ENCODE assay signal across 12 cellular contexts in genomic region chr2:67234443-67234842, GRCh38.
DNase-seq lines count a peak whose midpoint lies in the region; ATAC-seq and TF ChIP-seq lines count a peak whose summit lies in the region.
"Had no signal": no experiment of that assay in that cellular context is flagged by ENCODE, and none has a peak within 500 bp of the region (broad histone marks: within the 10 kb centered on the region; RNA-seq: fewer than 3 reads in every experiment).

No MANE protein-coding gene starts in this region.

- no peak for TF ChIP-seq EP300 in neural cell (conservative IDR thresholded peaks at IDR 0.05; ENCODE audit: poor library complexity, severe bottlenecking)

- H3K4me2 ChIP-seq in neural cell (ENCODE audit: low read length) = no peak overlapping the region

- no peaks in the 10 kb centered on the region for H4K20me1 ChIP-seq in neural cell (ENCODE audit: insufficient read depth)

- H3K4me1 Mint-ChIP-seq in chondrocyte (ENCODE audit: low read depth) = no peaks in the 10 kb centered on the region
- no peaks in the 10 kb centered on the region for H3K4me1 Mint-ChIP-seq in activated T-cell treated with anti-CD3 and anti-CD28 coated beads, Interleukin-2, amount 50 U/mL, for 4 hours (ENCODE audit: low read depth)

- no peak overlapping the region for H3K4me3 ChIP-seq in neural cell (ENCODE audit: low read length)
- H3K4me3 ChIP-seq: ovary had no signal

- H3K27ac Mint-ChIP-seq in chondrocyte (ENCODE audit: unreplicated experiment) = no peak overlapping the region
- H3K27ac Mint-ChIP-seq: dendritic cell treated with granulocyte-macrophage colony-stimulating factor and Interleukin-4, amounts not matched to agents 40 ng/mL and 50 ng/mL, for 4 days; stimulated activated naive CD8-positive, alpha-beta T cell treated with anti-CD3 and anti-CD28 coated beads, Interleukin-15, Interleukin-2, amounts not matched to agents 100 ng/mL and 50 ng/mL, for 24 hours had no signal

- no peak for ATAC-seq in activated T-cell treated with anti-CD3 and anti-CD28 coated beads, Interleukin-2, amount 50 U/mL, for 4 hours

- no peak overlapping the region for H3K9ac ChIP-seq in neural cell (ENCODE audit: low read length)

- H3K36me3 Mint-ChIP-seq in chondrocyte (ENCODE audit: low read depth) = peaks cover 2% of the 10 kb centered on the region
- H3K36me3 Mint-ChIP-seq in activated T-cell treated with anti-CD3 and anti-CD28 coated beads, Interleukin-2, amount 50 U/mL, for 4 hours (ENCODE audit: insufficient read depth) = no peaks in the 10 kb centered on the region

- peaks cover 13% of the 10 kb centered on the region for H3K27me3 Mint-ChIP-seq in chondrocyte (ENCODE audit: low read depth)
- H3K27me3 Mint-ChIP-seq in activated T-cell treated with anti-CD3 and anti-CD28 coated beads, Interleukin-2, amount 50 U/mL, for 4 hours (ENCODE audit: low read depth) = peaks cover 3% of the 10 kb centered on the region
- H3K27me3 Mint-ChIP-seq: dendritic cell treated with granulocyte-macrophage colony-stimulating factor and Interleukin-4, amounts not matched to agents 40 ng/mL and 50 ng/mL, for 4 days had no signal

- H3K9me3 ChIP-seq in neural cell (ENCODE audit: low read length) = no peaks in the 10 kb centered on the region
- H3K9me3 ChIP-seq: ovary had no signal

- H3F3A ChIP-seq in neural cell (ENCODE audit: insufficient read depth, low read length, poor library complexity, severe bottlenecking) = no peaks in the 10 kb centered on the region

- H3K9me3 Mint-ChIP-seq in chondrocyte (ENCODE audit: low read depth) = no peaks in the 10 kb centered on the region
- no peaks in the 10 kb centered on the region for H3K9me3 Mint-ChIP-seq in activated T-cell treated with anti-CD3 and anti-CD28 coated beads, Interleukin-2, amount 50 U/mL, for 4 hours
- H3K9me3 Mint-ChIP-seq: dendritic cell treated with granulocyte-macrophage colony-stimulating factor and Interleukin-4, amounts not matched to agents 40 ng/mL and 50 ng/mL, for 4 days; stimulated activated naive CD8-positive, alpha-beta T cell treated with anti-CD3 and anti-CD28 coated beads, Interleukin-15, Interleukin-2, amounts not matched to agents 100 ng/mL and 50 ng/mL, for 24 hours had no signal

- no peak overlapping the region for H2AFZ ChIP-seq in neural cell (ENCODE audit: low read depth, low read length)

- TF ChIP-seq CTCF in chondrocyte (IDR thresholded peaks at IDR 0.05) = peak; percentile 75
- TF ChIP-seq CTCF in neural cell (IDR thresholded peaks at IDR 0.05; ENCODE audit: poor library complexity, severe bottlenecking) = peak; percentile 52

- no peak overlapping the region for H3K4me3 Mint-ChIP-seq in chondrocyte (ENCODE audit: unreplicated experiment)
- no peak overlapping the region for H3K4me3 Mint-ChIP-seq in activated T-cell treated with anti-CD3 and anti-CD28 coated beads, Interleukin-2, amount 50 U/mL, for 4 hours
- H3K4me3 Mint-ChIP-seq: dendritic cell treated with granulocyte-macrophage colony-stimulating factor and Interleukin-4, amounts not matched to agents 40 ng/mL and 50 ng/mL, for 4 days; stimulated activated naive CD8-positive, alpha-beta T cell treated with anti-CD3 and anti-CD28 coated beads, Interleukin-15, Interleukin-2, amounts not matched to agents 100 ng/mL and 50 ng/mL, for 24 hours had no signal

- H3K27ac ChIP-seq in neural cell (ENCODE audit: low read length) = no peak overlapping the region
- H3K27ac ChIP-seq: ovary had no signal

- H3K79me2 ChIP-seq in neural cell (replicated peaks; ENCODE audit: insufficient read depth, low read length) = no peaks in the 10 kb centered on the region

- TF ChIP-seq RAD21 in neural cell (conservative IDR thresholded peaks at IDR 0.05) = peak; percentile 62

- no peaks in the 10 kb centered on the region for H3K9me2 ChIP-seq in neural cell (ENCODE audit: insufficient read depth, low read length)

- H3K27me3 ChIP-seq in neural cell (ENCODE audit: insufficient read depth, low read depth, low read length) = no peaks in the 10 kb centered on the region
- H3K27me3 ChIP-seq: ovary had no signal

- peak; percentile 28 for DNase-seq in ELF-1 (ENCODE audit: low read depth, low spot score)
- DNase-seq in NCI-H1694 (lab: John Stamatoyannopoulos, UW) = peak; percentile 45
- no peak for DNase-seq in chondrocyte (ENCODE audit: low spot score)
- no peak for DNase-seq in HuH-7 (ENCODE audit: low spot score)
- no peak for DNase-seq in NCI-H187 (lab: John Stamatoyannopoulos, UW)
- DNase-seq in NCI-H510A treated with DMSO at 0.1 percent for 48 hours (lab: John Stamatoyannopoulos, UW) = no peak
- no peak for DNase-seq in activated T-cell treated with anti-CD3 and anti-CD28 coated beads, Interleukin-2, amount 50 U/mL, for 4 hours
- DNase-seq: T1000 had no signal

- H3K36me3 ChIP-seq in neural cell (ENCODE audit: insufficient read depth, low read length) = no peaks in the 10 kb centered on the region
- H3K36me3 ChIP-seq: ovary had no signal

TF ChIP-seq in neural cell, 6 proteins besides CTCF, POLR2A, EP300 and RAD21:
- TF ChIP-seq MXI1 (conservative IDR thresholded peaks at IDR 0.05; ENCODE audit: poor library complexity, severe bottlenecking) = no peak
- TF ChIP-seq SMC3 (conservative IDR thresholded peaks at IDR 0.05; ENCODE audit: poor library complexity) = peak; percentile 51
- TF ChIP-seq TAF1 (IDR thresholded peaks at IDR 0.05; ENCODE audit: low read depth) = no peak
- TF ChIP-seq REST (IDR thresholded peaks at IDR 0.05; ENCODE audit: borderline replicate concordance) = no peak
- TF ChIP-seq EZH2 (IDR thresholded peaks at IDR 0.05; ENCODE audit: borderline replicate concordance, insufficient read depth, low read length, poor library complexity, severe bottlenecking) = no peak
- TF ChIP-seq POLR2AphosphoS5 (IDR thresholded peaks at IDR 0.05) = no peak

Comparison
In these comparisons a context has a peak if more than half of its experiments do, and no peak if none do; other contexts are left out.
1. DNase-seq: peak in ELF-1 (single experiment) and NCI-H1694 (single experiment); none in chondrocyte (single experiment), HuH-7 (single experiment), NCI-H187 (0 of 2), NCI-H510A treated with DMSO at 0.1 percent for 48 hours (single experiment) and activated T-cell treated with anti-CD3 and anti-CD28 coated beads, Interleukin-2, amount 50 U/mL, for 4 hours (single experiment).